19 cellular contexts compared by ENCODE assay signal in the genomic region with DNA sequence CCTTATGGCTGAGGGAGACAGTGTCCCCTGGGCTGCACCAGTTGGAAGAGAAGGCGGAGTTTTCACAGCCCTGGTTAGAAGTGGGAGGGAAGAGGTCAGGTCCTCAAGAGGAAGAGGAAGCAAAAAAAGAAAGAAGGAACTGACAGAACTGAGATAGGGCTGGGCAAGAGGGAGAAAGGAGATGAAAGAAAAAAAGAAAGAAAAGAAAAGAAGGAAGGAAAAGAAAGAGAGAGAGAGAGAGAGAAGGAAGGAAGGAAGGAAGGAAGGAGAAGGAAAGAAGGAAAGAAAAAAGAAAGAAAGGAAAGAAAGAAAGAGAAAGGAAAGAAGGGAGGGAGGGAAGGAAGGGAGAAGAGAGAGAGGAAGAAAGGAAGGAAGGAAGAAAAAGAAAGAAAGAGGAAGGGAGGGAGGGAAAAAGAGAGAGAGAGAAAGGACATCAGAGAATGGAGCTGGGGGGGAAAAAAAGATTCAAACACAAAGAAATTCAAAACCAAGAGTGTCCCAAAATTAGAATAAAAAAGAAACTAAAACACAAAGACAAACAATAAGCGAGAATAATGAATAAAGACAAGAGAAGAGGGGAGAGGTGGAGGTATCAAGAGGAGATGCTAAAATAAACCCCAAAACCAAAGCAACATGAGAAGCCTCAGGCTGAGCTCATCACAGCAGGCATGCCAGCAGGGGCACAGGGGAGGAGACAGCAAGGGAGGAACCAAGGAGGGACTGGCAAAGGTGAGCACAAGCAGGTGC. TPM values are rescaled to one million over a fixed set of nuclear protein-coding genes. Genes with fewer than 3 reads are reported as not detected.
DNase-seq lines count a peak whose midpoint lies in the region; ATAC-seq and TF ChIP-seq lines count a peak whose summit lies in the region.
"Had no signal": no experiment of that assay in that cellular context is flagged by ENCODE, and none has a peak within 500 bp of the region (broad histone marks: within the 10 kb centered on the region; RNA-seq: fewer than 3 reads in every experiment).

No MANE protein-coding gene starts in this region.

- intact Hi-C loops in dendritic cell treated with granulocyte-macrophage colony-stimulating factor and Interleukin-4, amounts not matched to agents 40 ng/mL and 50 ng/mL, for 4 days (cut with micrococcal nuclease) = loop anchor here (10.0 kb wide), 1 partner anchor 572 kb away; the partner anchor contains the start of gene HIVEP2
- intact Hi-C loops in aorta (cut with DNase I) = no loop called here

- H3K27ac ChIP-seq in OCI-LY3 (ENCODE audit: low read length) (no peak overlapping the region), aorta (ENCODE audit: low read depth in 1 of 2, low read length in 2 of 2) (no peak overlapping the region)
- H3K27ac ChIP-seq: 22Rv1, Peyer's patch, suprapubic skin had no signal

- 0 out of 2 replicates have a peak overlapping the region, but pooled peaks have one; percentile 16 for H3K9ac ChIP-seq in OCI-LY3 (ENCODE audit: low read length)

- H2AFZ ChIP-seq in OCI-LY3 (ENCODE audit: low read depth, low read length) = no peak overlapping the region

- peak overlapping the region; percentile 59 for H3K4me2 ChIP-seq in OCI-LY3 (ENCODE audit: low read length)

- H3K9me3 Mint-ChIP-seq in dendritic cell treated with granulocyte-macrophage colony-stimulating factor and Interleukin-4, amounts not matched to agents 40 ng/mL and 50 ng/mL, for 4 days = no peaks in the 10 kb centered on the region
- H3K9me3 Mint-ChIP-seq in immature natural killer cell = no peaks in the 10 kb centered on the region
- H3K9me3 Mint-ChIP-seq: CD4-positive, CD25-positive, alpha-beta regulatory T cell; HFFc6; nephron had no signal

- DNase-seq in DMS53 (lab: John Stamatoyannopoulos, UW) (peak; percentile 9), DMS53 treated with DMSO at 0.1 percent for 48 hours (lab: John Stamatoyannopoulos, UW; ENCODE audit: unreplicated experiment) (no peak), cerebellar nuclear complex (lab: John Stamatoyannopoulos, UW) (no peak), aorta (no peak), immature natural killer cell (no peak)
- DNase-seq: CD4-positive, CD25-positive, alpha-beta regulatory T cell; EL; foreskin melanocyte; HFFc6; NCI-H446; Peyer's patch; retina; T-helper 1 cell had no signal

- H3K36me3 ChIP-seq in OCI-LY3 (replicated peaks; ENCODE audit: low read depth, low read length) = no peaks in the 10 kb centered on the region
- no peaks in the 10 kb centered on the region for H3K36me3 ChIP-seq in aorta (ENCODE audit: control insufficient read depth in 1 of 2, insufficient read depth in 2 of 2, low read length in 1 of 2)
- H3K36me3 ChIP-seq: Peyer's patch, suprapubic skin had no signal

- H3K4me1 ChIP-seq in OCI-LY3 (ENCODE audit: low read length) (peaks cover 39% of the 10 kb centered on the region), aorta (ENCODE audit: control insufficient read depth in 1 of 2, insufficient read depth in 2 of 2, low read length in 2 of 2) (no peaks in the 10 kb centered on the region)

- H3K36me3 Mint-ChIP-seq in dendritic cell treated with granulocyte-macrophage colony-stimulating factor and Interleukin-4, amounts not matched to agents 40 ng/mL and 50 ng/mL, for 4 days (ENCODE audit: low read depth) = no peaks in the 10 kb centered on the region
- peaks cover 0 to 7% (median 0%) of the 10 kb centered on the region in 3 donors for H3K36me3 Mint-ChIP-seq in immature natural killer cell

- H3K27me3 ChIP-seq in OCI-LY3 (ENCODE audit: low read depth, low read length) = no peaks in the 10 kb centered on the region
- H3K27me3 ChIP-seq in aorta (ENCODE audit: control insufficient read depth in 1 of 2, insufficient read depth in 2 of 2, low read length in 1 of 2) = no peaks in the 10 kb centered on the region
- H3K27me3 ChIP-seq: Peyer's patch, suprapubic skin had no signal

- peaks cover 3% of the 10 kb centered on the region; the same call in 1 of the 2 replicates for H3K79me2 ChIP-seq in OCI-LY3 (ENCODE audit: low read length)

- no peak for TF ChIP-seq CTCF in OCI-LY3 (IDR thresholded peaks at IDR 0.05; ENCODE audit: low read depth, low read length)

- peak overlapping the region; percentile 25 for H3K27ac Mint-ChIP-seq in dendritic cell treated with granulocyte-macrophage colony-stimulating factor and Interleukin-4, amounts not matched to agents 40 ng/mL and 50 ng/mL, for 4 days
- H3K27ac Mint-ChIP-seq in immature natural killer cell = peak overlapping the region in 2 of 6 donors; percentile 30 to 47
- H3K27ac Mint-ChIP-seq: HFFc6, nephron had no signal

- H3K9me3 ChIP-seq in OCI-LY3 (ENCODE audit: insufficient read depth, low read length) = no peaks in the 10 kb centered on the region
- H3K9me3 ChIP-seq in aorta (ENCODE audit: control insufficient read depth, low read length) = no peaks in the 10 kb centered on the region
- H3K9me3 ChIP-seq: Peyer's patch, suprapubic skin had no signal

- 86 to 87% methylated on average over 2 of the region's 2 CpGs for WGBS in aorta, 2 donors

- peak overlapping the region; percentile 13 for H3K4me3 Mint-ChIP-seq in dendritic cell treated with granulocyte-macrophage colony-stimulating factor and Interleukin-4, amounts not matched to agents 40 ng/mL and 50 ng/mL, for 4 days
- no peak overlapping the region for H3K4me3 Mint-ChIP-seq in immature natural killer cell
- H3K4me3 Mint-ChIP-seq: HFFc6, nephron had no signal

- ATAC-seq in HG03432 (IDR thresholded peaks at IDR 0.05; ENCODE audit: unreplicated experiment) (peak; percentile 29), aorta (ENCODE audit: low FRiP score) (no peak)

- no peaks in the 10 kb centered on the region for H3K27me3 Mint-ChIP-seq in dendritic cell treated with granulocyte-macrophage colony-stimulating factor and Interleukin-4, amounts not matched to agents 40 ng/mL and 50 ng/mL, for 4 days
- peaks cover 0 to 6% (median 5%) of the 10 kb centered on the region in 3 donors for H3K27me3 Mint-ChIP-seq in immature natural killer cell (ENCODE audit: low read depth in 3 of 3)
- H3K27me3 Mint-ChIP-seq: CD4-positive, CD25-positive, alpha-beta regulatory T cell had no signal

- peaks cover 43% of the 10 kb centered on the region for H3K4me1 Mint-ChIP-seq in dendritic cell treated with granulocyte-macrophage colony-stimulating factor and Interleukin-4, amounts not matched to agents 40 ng/mL and 50 ng/mL, for 4 days (ENCODE audit: low read depth)
- peaks cover 9 to 10% of the 10 kb centered on the region in 2 donors for H3K4me1 Mint-ChIP-seq in immature natural killer cell

- H4K20me1 ChIP-seq in OCI-LY3 (ENCODE audit: insufficient read depth, low read length) = no peaks in the 10 kb centered on the region

- H3K4me3 ChIP-seq in OCI-LY3 (ENCODE audit: low read length) (peak overlapping the region; percentile 18; the same call in 1 of the 2 replicates), aorta (ENCODE audit: low read length in 2 of 2) (no peak overlapping the region)
- H3K4me3 ChIP-seq: Peyer's patch, suprapubic skin had no signal

RNA-seq across cellular contexts. Expression of gene FUCA2, which starts 5.4 kb away (rescaled TPM):
- total RNA-seq in aorta = 10 to 100 TPM; 34.1 to 36.6 TPM
- 10 to 100 TPM; 17.4 to 19.6 TPM for polyA plus RNA-seq in aorta
- polyA plus RNA-seq in immature natural killer cell = 10 to 100 TPM; 31.9 to 51.2 (median 33.3) TPM
